27 cellular contexts compared by ENCODE assay signal in the genomic region with DNA sequence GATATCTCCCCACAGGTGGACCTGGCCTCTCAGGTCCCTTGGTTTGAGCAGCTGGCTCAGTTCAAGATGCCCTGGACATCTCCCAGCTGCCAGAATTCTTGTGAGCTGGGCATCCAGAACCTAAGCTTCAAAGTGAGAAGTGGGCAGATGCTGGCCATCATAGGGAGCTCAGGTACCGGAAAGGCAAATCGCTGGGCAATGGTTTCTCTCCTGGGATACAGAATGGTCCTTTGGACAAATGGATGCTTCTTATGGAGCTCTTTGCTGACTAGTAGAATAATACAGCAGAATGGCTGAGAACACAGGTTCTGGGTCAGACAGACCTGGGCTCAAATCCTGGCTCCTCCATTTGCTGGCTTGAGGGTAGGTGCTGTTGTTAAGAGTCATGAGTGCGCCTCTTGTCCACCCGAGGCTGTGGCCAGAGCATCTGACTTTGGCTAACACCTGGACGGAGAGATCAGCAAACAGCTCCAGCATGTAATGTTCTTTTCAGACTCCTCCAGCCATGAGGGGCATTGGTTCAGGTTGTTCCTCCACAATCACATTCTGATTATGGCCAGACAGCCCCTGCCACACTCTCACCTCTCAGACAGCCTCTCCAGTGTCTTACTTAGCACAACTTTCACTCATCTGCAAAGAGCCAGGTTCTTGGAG. TPM values are rescaled to one million over a fixed set of nuclear protein-coding genes. Genes with fewer than 3 reads are reported as not detected.
"Had no signal": no experiment of that assay in that cellular context is flagged by ENCODE, and none has a peak within 500 bp of the region (broad histone marks: within the 10 kb centered on the region; RNA-seq: fewer than 3 reads in every experiment).

No MANE protein-coding gene starts in this region.

- H3K4me1 ChIP-seq: foreskin keratinocyte, left ventricle myocardium inferior, pancreas, psoas muscle, stomach, suprapubic skin, tibial nerve had no signal

- H3K27me3 ChIP-seq: pancreas, suprapubic skin, tibial nerve had no signal

- H3K27ac ChIP-seq: coronary artery, foreskin keratinocyte, left ventricle myocardium inferior, neutrophil, pancreas, psoas muscle, stomach, suprapubic skin, tibial nerve had no signal

- H3K27ac Mint-ChIP-seq: activated naive CD8-positive, alpha-beta T cell treated with anti-CD3 and anti-CD28 coated beads, Interleukin-2, amount 50 U/mL, for 24 hours; activated T-helper 1 cell treated with anti-CD3 and anti-CD28 coated beads, Interleukin-12 subunit alpha, Interleukin-12 subunit beta, Interleukin-2, Interleukin-4 antibody, amounts not matched to agents 30 ng/mL and 10 ng/mL and 1 ng/mL, durations not matched to agents 14 hours and 24 hours and 36 hours; natural killer cell treated with Interleukin-12 subunit alpha and Interleukin-12 subunit beta and Interleukin-15 and Interleukin-18, amount 100 ng/mL, for 72 hours; stimulated activated memory B cell treated with anti-CD40 and anti-IgM and Interleukin-4, amounts not matched to agents 10 μg/mL and 1 μg/mL and 100 μg/mL, for 72 hours; WTC11 had no signal

- H3K27me3 Mint-ChIP-seq: activated naive CD8-positive, alpha-beta T cell treated with anti-CD3 and anti-CD28 coated beads, Interleukin-2, amount 50 U/mL, for 24 hours had no signal

- ATAC-seq: activated naive CD8-positive, alpha-beta T cell treated with anti-CD3 and anti-CD28 coated beads, Interleukin-2, amount 50 U/mL, for 24 hours; foreskin keratinocyte; natural killer cell treated with Interleukin-12 subunit alpha and Interleukin-12 subunit beta and Interleukin-15 and Interleukin-18, amount 100 ng/mL, for 72 hours; pancreas; psoas muscle; right cardiac atrium; stimulated activated memory B cell treated with anti-CD40 and anti-IgM and Interleukin-4, amounts not matched to agents 10 μg/mL and 1 μg/mL and 100 μg/mL, for 72 hours; WTC11 had no signal

- H3K4me1 Mint-ChIP-seq: activated naive CD8-positive, alpha-beta T cell treated with anti-CD3 and anti-CD28 coated beads, Interleukin-2, amount 50 U/mL, for 24 hours; stimulated activated memory B cell treated with anti-CD40 and anti-IgM and Interleukin-4, amounts not matched to agents 10 μg/mL and 1 μg/mL and 100 μg/mL, for 72 hours; WTC11 had no signal

- H3K4me3 Mint-ChIP-seq: activated naive CD8-positive, alpha-beta T cell treated with anti-CD3 and anti-CD28 coated beads, Interleukin-2, amount 50 U/mL, for 24 hours; activated T-helper 1 cell treated with anti-CD3 and anti-CD28 coated beads, Interleukin-12 subunit alpha, Interleukin-12 subunit beta, Interleukin-2, Interleukin-4 antibody, amounts not matched to agents 30 ng/mL and 10 ng/mL and 1 ng/mL, durations not matched to agents 14 hours and 24 hours and 36 hours; natural killer cell treated with Interleukin-12 subunit alpha and Interleukin-12 subunit beta and Interleukin-15 and Interleukin-18, amount 100 ng/mL, for 72 hours; stimulated activated memory B cell treated with anti-CD40 and anti-IgM and Interleukin-4, amounts not matched to agents 10 μg/mL and 1 μg/mL and 100 μg/mL, for 72 hours; WTC11 had no signal

- H3K36me3 ChIP-seq: left ventricle myocardium inferior, neutrophil, pancreas, stomach, suprapubic skin, tibial nerve had no signal

- H3K9me3 Mint-ChIP-seq: activated naive CD8-positive, alpha-beta T cell treated with anti-CD3 and anti-CD28 coated beads, Interleukin-2, amount 50 U/mL, for 24 hours; activated T-helper 1 cell treated with anti-CD3 and anti-CD28 coated beads, Interleukin-12 subunit alpha, Interleukin-12 subunit beta, Interleukin-2, Interleukin-4 antibody, amounts not matched to agents 30 ng/mL and 10 ng/mL and 1 ng/mL, durations not matched to agents 14 hours and 24 hours and 36 hours; natural killer cell treated with Interleukin-12 subunit alpha and Interleukin-12 subunit beta and Interleukin-15 and Interleukin-18, amount 100 ng/mL, for 72 hours; stimulated activated memory B cell treated with anti-CD40 and anti-IgM and Interleukin-4, amounts not matched to agents 10 μg/mL and 1 μg/mL and 100 μg/mL, for 72 hours; WTC11 had no signal

- DNase-seq: activated CD4-positive, alpha-beta T cell treated with anti-CD3 and anti-CD28 coated beads, Interleukin-2, amount 50 U/mL, for 48 hours; activated gamma-delta T cell; activated naive CD4-positive, alpha-beta T cell treated with anti-CD3 and anti-CD28 coated beads, Interleukin-2, amount 50 U/mL, for 16 hours; activated naive CD8-positive, alpha-beta T cell treated with anti-CD3 and anti-CD28 coated beads, Interleukin-2, amount 50 U/mL, for 24 hours; cerebellar nuclear complex; foreskin keratinocyte; kidney glomerular epithelial cell; left ventricle myocardium inferior; pancreas; psoas muscle; right cardiac atrium; stimulated activated CD4-positive, alpha-beta T cell treated with anti-CD3 and anti-CD28 coated beads, Interleukin-2, amount 100 ng/mL, for 24 hours; stomach; T-helper 9 cell had no signal

- H3K36me3 Mint-ChIP-seq: natural killer cell treated with Interleukin-12 subunit alpha and Interleukin-12 subunit beta and Interleukin-15 and Interleukin-18, amount 100 ng/mL, for 72 hours; stimulated activated memory B cell treated with anti-CD40 and anti-IgM and Interleukin-4, amounts not matched to agents 10 μg/mL and 1 μg/mL and 100 μg/mL, for 72 hours; WTC11 had no signal

- H3K9me3 ChIP-seq: left ventricle myocardium inferior, neutrophil, pancreas, psoas muscle, stomach, suprapubic skin, tibial nerve had no signal

- H3K4me3 ChIP-seq: coronary artery, left ventricle myocardium inferior, pancreas, psoas muscle, stomach, suprapubic skin, tibial nerve had no signal

RNA-seq across cellular contexts. Expression of gene ABCG8, which starts 7.5 kb away (rescaled TPM):
- total RNA-seq: epithelial cell of proximal tubule; foreskin keratinocyte; glomerular endothelial cell; left ventricle myocardium inferior; natural killer cell treated with Interleukin-12 subunit alpha and Interleukin-12 subunit beta and Interleukin-15 and Interleukin-18, amount 100 ng/mL, for 72 hours; psoas muscle; right cardiac atrium; suprapubic skin; T-helper 1 cell treated with Interleukin-12 subunit alpha and Interleukin-12 subunit beta and Interleukin-4 antibody, amounts not matched to agents 30 ng/mL and 1 ng/mL, for 36 hours; tibial nerve; urinary bladder; WTC11 had no signal
- polyA plus RNA-seq: foreskin keratinocyte, pancreas, right cardiac atrium, stomach had no signal

RNA-seq across cellular contexts. Expression of gene ABCG5, which starts 7.6 kb away (rescaled TPM):
- total RNA-seq: activated T-helper 1 cell treated with anti-CD3 and anti-CD28 coated beads, Interleukin-12 subunit alpha, Interleukin-12 subunit beta, Interleukin-2, Interleukin-4 antibody, amounts not matched to agents 30 ng/mL and 10 ng/mL and 1 ng/mL, durations not matched to agents 14 hours and 24 hours and 36 hours; epithelial cell of proximal tubule; foreskin keratinocyte; glomerular endothelial cell; left ventricle myocardium inferior; natural killer cell treated with Interleukin-12 subunit alpha and Interleukin-12 subunit beta and Interleukin-15 and Interleukin-18, amount 100 ng/mL, for 72 hours; psoas muscle; right cardiac atrium; skeletal muscle tissue; suprapubic skin; T-helper 1 cell treated with Interleukin-12 subunit alpha and Interleukin-12 subunit beta and Interleukin-4 antibody, amounts not matched to agents 30 ng/mL and 1 ng/mL, for 36 hours; tibial nerve; urinary bladder; WTC11 had no signal
- polyA plus RNA-seq: foreskin keratinocyte, pancreas, right cardiac atrium, stomach, urinary bladder had no signal
